In the genomic region with DNA sequence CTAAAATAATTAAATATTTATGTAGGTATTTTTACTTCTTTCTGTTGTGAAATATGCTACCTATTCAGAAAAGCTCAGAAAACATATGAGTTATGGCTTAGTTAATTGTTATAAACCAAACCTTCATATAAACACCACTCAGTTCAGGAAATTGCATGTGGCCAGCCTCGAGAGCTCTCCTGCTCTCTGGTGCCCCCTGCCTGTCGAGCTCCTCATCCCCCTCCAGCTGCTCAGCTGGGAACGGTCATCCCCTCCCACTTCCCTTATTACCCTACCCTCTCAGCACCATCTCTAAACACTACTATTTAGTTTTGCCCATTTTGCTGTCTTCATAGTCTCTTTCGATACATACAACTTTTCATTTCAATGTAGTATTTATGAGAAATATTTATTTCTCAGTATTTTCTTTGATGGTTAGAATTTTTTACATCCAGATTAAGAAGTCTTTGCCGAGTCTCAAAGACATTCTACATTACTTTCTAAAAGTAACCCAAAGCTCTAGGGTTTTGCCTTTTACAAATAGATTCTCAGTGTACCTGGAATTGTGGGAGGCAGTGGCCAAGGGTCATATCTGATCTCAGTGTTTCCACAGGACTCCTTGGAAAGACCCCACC, we compare ENCODE assay signal across 8 cellular contexts. TPM values are rescaled to one million over a fixed set of nuclear protein-coding genes. Genes with fewer than 3 reads are reported as not detected.
DNase-seq lines count a peak whose midpoint lies in the region; ATAC-seq, FAIRE-seq and TF ChIP-seq lines count a peak whose summit lies in the region.

No MANE protein-coding gene starts in this region.

- TF ChIP-seq POLR2A in upper lobe of left lung (IDR thresholded peaks at IDR 0.05): no peak

- FAIRE-seq in pancreas (lab: Jason Lieb, UNC): peak; percentile 88

- no peaks in the 10 kb centered on the region for H4K20me1 ChIP-seq in Karpas-422 (ENCODE audit: insufficient read depth, low read depth, low read length)

- no peaks in the 10 kb centered on the region for H3K79me2 ChIP-seq in Karpas-422 (ENCODE audit: low read length)

- ATAC-seq in GM21619 (IDR thresholded peaks at IDR 0.05; ENCODE audit: unreplicated experiment) (peak; percentile 90), pancreas (peak; percentile 89 to 100 (median 99)), upper lobe of left lung (ENCODE audit: low FRiP score in 2 of 2) (peak; percentile 95 to 97)

- H3K27me3 ChIP-seq in Karpas-422 (ENCODE audit: low read length): no peaks in the 10 kb centered on the region
- no peaks in the 10 kb centered on the region for H3K27me3 ChIP-seq in pancreas
- no peaks in the 10 kb centered on the region for H3K27me3 ChIP-seq in upper lobe of left lung

- peak; percentile 81 to 96 (median 86) for TF ChIP-seq CTCF in pancreas (IDR thresholded peaks at IDR 0.05)
- peak; percentile 78 to 88 (median 86) for TF ChIP-seq CTCF in upper lobe of left lung (IDR thresholded peaks at IDR 0.05)

- no peak overlapping the region for H3K27ac ChIP-seq in Karpas-422 (ENCODE audit: low read length)
- H3K27ac ChIP-seq in pancreas: no peak overlapping the region
- H3K27ac ChIP-seq in upper lobe of left lung: no peak overlapping the region

- 21% methylated on average over 5 of the region's 5 CpGs for WGBS in pancreas, 2 donors
- WGBS in upper lobe of left lung, 2 donors: 24% methylated on average over 5 of the region's 5 CpGs

- H3K36me3 ChIP-seq in Karpas-422 (ENCODE audit: insufficient read depth, low read length) (no peaks in the 10 kb centered on the region), pancreas (no peaks in the 10 kb centered on the region), upper lobe of left lung (no peaks in the 10 kb centered on the region)

- no peak for TF ChIP-seq EP300 in upper lobe of left lung (IDR thresholded peaks at IDR 0.05)

- DNase-seq in Daoy (ENCODE audit: low read depth) (peak; percentile 84), Karpas-422 (peak; percentile 89), SHP77 (lab: John Stamatoyannopoulos, UW) (peak; percentile 30 to 50), foreskin melanocyte (peak; percentile 45), pancreas (peak; percentile 56 to 93 (median 80)), upper lobe of left lung (peak in 1 of 2 donors; percentile 88)
- DNase-seq in activated effector memory CD4-positive, alpha-beta T cell treated with Interleukin-2 at 50 U/mL for 16 hours: peak; percentile 74

- no peaks in the 10 kb centered on the region; the same call in 1 of the 2 replicates for H3K9me2 ChIP-seq in Karpas-422 (replicated peaks; ENCODE audit: insufficient read depth, low read length)

- no peak overlapping the region for H3K4me2 ChIP-seq in Karpas-422 (ENCODE audit: low read depth, low read length, poor library complexity, severe bottlenecking)

- H3K4me3 ChIP-seq in Karpas-422 (ENCODE audit: low read length) (no peak overlapping the region), pancreas (no peak overlapping the region), upper lobe of left lung (no peak overlapping the region)

- H3K4me1 ChIP-seq in Karpas-422 (ENCODE audit: low read length) (no peaks in the 10 kb centered on the region), pancreas (no peaks in the 10 kb centered on the region), upper lobe of left lung (peaks cover 0 to 8% (median 5%) of the 10 kb centered on the region in 4 donors)

- intact Hi-C loops in pancreas (cut with DNase I): loop anchor here in 1 of 3 donors (10.0 kb wide), 2 partner anchors 144 to 214 kb away; no protein-coding TSS in a partner anchor

- H3K9me3 ChIP-seq in Karpas-422 (ENCODE audit: low read length): no peaks in the 10 kb centered on the region
- no peaks in the 10 kb centered on the region for H3K9me3 ChIP-seq in pancreas
- peaks cover 0 to 11% (median 0%) of the 10 kb centered on the region in 4 donors for H3K9me3 ChIP-seq in upper lobe of left lung

- H2AFZ ChIP-seq in Karpas-422 (ENCODE audit: low read length): no peak overlapping the region

- H3K9ac ChIP-seq in Karpas-422 (ENCODE audit: low read length): no peak overlapping the region

RNA-seq across cellular contexts. Expression of gene SEMA4D, which starts 51.2 kb away (rescaled TPM):
- total RNA-seq in Daoy (2014; rRNA removed; shearing (Covaris generic)): 2.3 and 4.5 TPM in 2 replicates
- total RNA-seq in Karpas-422 (2014; rRNA removed; shearing (Covaris generic); ENCODE audit: low replicate concordance): 2.3 and 5.3 TPM in 2 replicates
- total RNA-seq in pancreas: 10 to 100 TPM in 5 of 6 donors, 1 to 10 TPM in 1; 7.1 to 29.7 (median 13.0) TPM
- polyA plus RNA-seq in pancreas: 10 to 100 TPM in 1 of 2 donors, 1 to 10 TPM in 1; 7.8 to 10.4 TPM
- 10 to 100 TPM; 24.6 to 61.3 (median 41.8) TPM for total RNA-seq in upper lobe of left lung

RNA-seq across cellular contexts. Expression of gene GADD45G, which starts 55.7 kb away (rescaled TPM):
- total RNA-seq in Daoy (2014; rRNA removed; shearing (Covaris generic)): 9.3 and 22.6 TPM in 2 replicates
- total RNA-seq in Karpas-422 (2014; rRNA removed; shearing (Covaris generic); ENCODE audit: low replicate concordance): not detected in 2 replicates
- total RNA-seq in pancreas (10 to 100 TPM in 5 of 6 donors, 1 to 10 TPM in 1; 9.5 to 39.6 (median 19.0) TPM), upper lobe of left lung (10 to 100 TPM; 12.6 to 46.1 (median 20.1) TPM)
- polyA plus RNA-seq in pancreas: 100 to 1,000 TPM; 126 to 220 TPM

Comparison
In these comparisons a context has a peak if more than half of its experiments do, and no peak if none do; other contexts are left out.
1. RNA of gene GADD45G, which starts 55.7 kb away (total RNA-seq): 9.3 to 22.6 TPM in Daoy, 12.6 to 46.1 TPM in upper lobe of left lung and 9.5 to 39.6 TPM in pancreas; not detected in Karpas-422; every median in the first group is over 10 times any median in the second.
2. Peak in every context shown above with its lines, with median percentiles within 50 percentile points of each other: ATAC-seq.